ENCODE assay signal across 8 cellular contexts in the genomic region with DNA sequence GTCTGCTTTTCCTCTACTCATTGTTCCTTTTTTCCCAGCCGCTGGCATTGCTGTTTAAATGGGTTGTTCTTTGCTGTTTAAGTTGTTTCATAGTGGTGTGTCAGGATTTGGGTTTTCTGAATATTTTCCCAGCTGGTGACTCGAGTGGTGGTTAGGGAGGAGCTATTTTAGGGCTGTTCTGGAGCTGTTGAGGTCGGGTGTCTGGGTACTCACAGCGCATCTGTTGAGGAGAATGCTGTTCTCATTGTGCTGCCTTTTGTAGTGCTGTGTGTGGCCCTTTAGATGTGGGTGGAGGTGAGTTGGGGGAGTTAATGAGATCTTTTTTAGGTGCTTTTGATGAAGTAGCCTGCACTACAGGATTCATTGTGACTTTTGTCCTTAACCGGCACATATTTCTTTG.
DNase-seq lines count a peak whose midpoint lies in the region; ATAC-seq and TF ChIP-seq lines count a peak whose summit lies in the region.
"Not testable (repeated sequence)": the region's sequence is repeated elsewhere in the genome, so short reads cannot be mapped to it uniquely, and the experiment has no call there.

No MANE protein-coding gene starts in this region.

- peak overlapping the region; percentile 63; the same call in 1 of the 2 replicates for H3K27ac ChIP-seq in GM23338 (ENCODE audit: low read depth)

- H3K4me1 Mint-ChIP-seq in GM23338, result peaks cover 32% of the 10 kb centered on the region
- peaks cover 14% of the 10 kb centered on the region for H3K4me1 Mint-ChIP-seq in T-helper 17 cell
- H3K4me1 Mint-ChIP-seq in chondrocyte (ENCODE audit: low read depth), result peaks cover 24% of the 10 kb centered on the region
- peaks cover 43% of the 10 kb centered on the region for H3K4me1 Mint-ChIP-seq in nephron progenitor cell

- H3K9me2 ChIP-seq in GM23338 (ENCODE audit: insufficient read depth), result not testable (repeated sequence)

- H2AFZ ChIP-seq in GM23338, result not testable (repeated sequence)

- H3K9me3 Mint-ChIP-seq in GM23338; chondrocyte (ENCODE audit: low read depth): not testable (repeated sequence)
- H3K9me3 Mint-ChIP-seq in nephron progenitor cell, result peaks cover 18% of the 10 kb centered on the region

- H3K27ac Mint-ChIP-seq in GM23338, result not testable (repeated sequence)
- H3K27ac Mint-ChIP-seq in T-helper 17 cell (peak overlapping the region; percentile 16), chondrocyte (ENCODE audit: unreplicated experiment) (peak overlapping the region; percentile 28), nephron progenitor cell (peak overlapping the region; percentile 15)

- not testable (repeated sequence) for H3K9me3 ChIP-seq in T-helper 17 cell (ENCODE audit: control insufficient read depth, low read length, poor library complexity, severe bottlenecking)

- not testable (repeated sequence) for ATAC-seq in GM23338, T-helper 17 cell

- H3K36me3 ChIP-seq in GM23338 (ENCODE audit: insufficient read depth), result not testable (repeated sequence)

- not testable (repeated sequence) for H4K20me1 ChIP-seq in GM23338 (replicated peaks; ENCODE audit: insufficient read depth)

- TF ChIP-seq CTCF in GM23338 (conservative IDR thresholded peaks at IDR 0.05; ENCODE audit: low read depth in 2 of 2); chondrocyte (IDR thresholded peaks at IDR 0.05); fibroblast of villous mesenchyme (IDR thresholded peaks at IDR 0.05; ENCODE audit: insufficient read depth, low read depth, low read length); nephron progenitor cell (IDR thresholded peaks at IDR 0.05): not testable (repeated sequence)

- peak overlapping the region; percentile 49; the same call in 1 of the 2 replicates for H3K4me2 ChIP-seq in GM23338

- H3K4me3 ChIP-seq in GM23338; fibroblast of villous mesenchyme (ENCODE audit: low read depth, low read length): not testable (repeated sequence)

- not testable (repeated sequence) for H3K4me3 Mint-ChIP-seq in GM23338; T-helper 17 cell; chondrocyte (ENCODE audit: unreplicated experiment); nephron progenitor cell

- H3K36me3 Mint-ChIP-seq in GM23338 (ENCODE audit: low read depth); T-helper 17 cell (ENCODE audit: low read depth); chondrocyte (ENCODE audit: low read depth): not testable (repeated sequence)
- H3K36me3 Mint-ChIP-seq in nephron progenitor cell (ENCODE audit: low read depth), result peaks cover 55% of the 10 kb centered on the region

- not testable (repeated sequence) for H3K27me3 ChIP-seq in GM23338 (ENCODE audit: insufficient read depth)

- not testable (repeated sequence) for H3K27me3 Mint-ChIP-seq in GM23338 (ENCODE audit: insufficient read depth, low read depth, poor library complexity); T-helper 17 cell; chondrocyte (ENCODE audit: low read depth); nephron progenitor cell (ENCODE audit: low read depth, poor library complexity)

- H3K4me1 ChIP-seq in GM23338 (ENCODE audit: insufficient read depth), result peaks cover 24% of the 10 kb centered on the region

- not testable (repeated sequence) for H3K79me2 ChIP-seq in GM23338 (replicated peaks; ENCODE audit: insufficient read depth)

- H3F3A ChIP-seq in GM23338 (replicated peaks; ENCODE audit: low read depth), result not testable (repeated sequence)

- DNase-seq in AG20443 (ENCODE audit: low spot score) (peak; percentile 67), LHCN-M2 (ENCODE audit: low read depth) (peak; percentile 87), fibroblast of villous mesenchyme (ENCODE audit: low read depth) (peak; percentile 30), superior temporal gyrus (ENCODE audit: extremely low spot score) (peak; percentile 35)
- not testable (repeated sequence) for DNase-seq in GM23338 (ENCODE audit: low spot score); T-helper 17 cell; chondrocyte (ENCODE audit: low spot score); nephron progenitor cell
